Comparison of ENCODE assay signal across 10 cellular contexts in genomic region chr20:11918280-11918952, GRCh38. TPM values are rescaled to one million over a fixed set of nuclear protein-coding genes. Genes with fewer than 3 reads are reported as not detected.
DNase-seq lines count a peak whose midpoint lies in the region; ATAC-seq and TF ChIP-seq lines count a peak whose summit lies in the region.
"Had no signal": no experiment of that assay in that cellular context is flagged by ENCODE, and none has a peak within 500 bp of the region (broad histone marks: within the 10 kb centered on the region; RNA-seq: fewer than 3 reads in every experiment).

No MANE protein-coding gene starts in this region.

- peak overlapping the region; percentile 93 for H3K27ac ChIP-seq in right cardiac atrium (ENCODE audit: low read length)

- H3K27me3 Mint-ChIP-seq in HFFc6 (ENCODE audit: insufficient read depth) = no peaks in the 10 kb centered on the region

- H3K27me3 ChIP-seq in right cardiac atrium (ENCODE audit: control insufficient read depth, insufficient read depth) = no peaks in the 10 kb centered on the region
- H3K27me3 ChIP-seq in skeletal muscle satellite cell (ENCODE audit: control insufficient read depth, insufficient read depth, low read length) = no peaks in the 10 kb centered on the region

- peaks cover 35% of the 10 kb centered on the region for H3K4me1 Mint-ChIP-seq in HFFc6 (ENCODE audit: low read depth)

- in situ Hi-C loops in astrocyte of the cerebellum (cut with HindIII; ENCODE audit: low sequenced_read_pairs) = no loop called here

- H3K9ac ChIP-seq in skeletal muscle satellite cell (ENCODE audit: low read depth, low read length) = peak overlapping the region; percentile 12

- H3K9me3 ChIP-seq in right cardiac atrium (ENCODE audit: control insufficient read depth, low read length) (no peaks in the 10 kb centered on the region), skeletal muscle satellite cell (replicated peaks; ENCODE audit: low read length) (no peaks in the 10 kb centered on the region)

- H3K9me3 Mint-ChIP-seq in HFFc6 = no peaks in the 10 kb centered on the region
- H3K9me3 Mint-ChIP-seq: activated naive CD4-positive, alpha-beta T cell treated with anti-CD3 and anti-CD28 coated beads, Interleukin-2, amount 50 U/mL, for 72 hours had no signal

- H3K27ac Mint-ChIP-seq in HFFc6 = peak overlapping the region; percentile 44
- H3K27ac Mint-ChIP-seq: activated naive CD4-positive, alpha-beta T cell treated with anti-CD3 and anti-CD28 coated beads, Interleukin-2, amount 50 U/mL, for 72 hours had no signal

- peaks cover 15% of the 10 kb centered on the region for H3K36me3 ChIP-seq in skeletal muscle satellite cell (ENCODE audit: insufficient read depth, low read length)

- peak; percentile 24 to 45 for ATAC-seq in right cardiac atrium
- no peak for ATAC-seq in GM18517 (IDR thresholded peaks at IDR 0.05; ENCODE audit: unreplicated experiment)

- peak overlapping the region; percentile 86 for H3K4me3 Mint-ChIP-seq in HFFc6

- peaks cover 10% of the 10 kb centered on the region for H3K36me3 Mint-ChIP-seq in HFFc6 (ENCODE audit: low read depth)

- DNase-seq in HFFc6 (no peak), astrocyte of the cerebellum (ENCODE audit: low read depth) (no peak), right cardiac atrium (no peak), T-helper 1 cell (no peak), Ammon's horn (ENCODE audit: low spot score) (no peak), NCI-H446 treated with DMSO at 0.1 percent for 48 hours (lab: John Stamatoyannopoulos, UW) (no peak)
- DNase-seq: stimulated activated CD4-positive, alpha-beta T cell treated with anti-CD3 and anti-CD28 coated beads, Interleukin-4, amount 100 ng/mL, for 4 hours had no signal

- H3K4me2 ChIP-seq in skeletal muscle satellite cell (ENCODE audit: low read length) = peak overlapping the region; percentile 65

- H3K4me3 ChIP-seq in astrocyte of the cerebellum (ENCODE audit: low read depth, low read length) (peak overlapping the region; percentile 27), right cardiac atrium (ENCODE audit: low read length) (peak overlapping the region; percentile 94), skeletal muscle satellite cell (ENCODE audit: low read length) (peak overlapping the region; percentile 48)

- intact Hi-C loops in right cardiac atrium (cut with DNase I) = no loop called here

- H3K4me1 ChIP-seq in right cardiac atrium (ENCODE audit: control insufficient read depth, insufficient read depth, low read length) (peaks cover 10% of the 10 kb centered on the region), skeletal muscle satellite cell (ENCODE audit: control insufficient read depth, insufficient read depth, low read length) (peaks cover 18% of the 10 kb centered on the region)

- no peak for TF ChIP-seq CTCF in HFFc6 (IDR thresholded peaks at IDR 0.05)
- no peak for TF ChIP-seq CTCF in astrocyte of the cerebellum (IDR thresholded peaks at IDR 0.05; ENCODE audit: low read depth, low read length, missing control alignments)

- WGBS in right cardiac atrium = 7% methylated on average over 6 of the region's 6 CpGs

RNA-seq across cellular contexts. Expression of gene BTBD3, which starts 0.7 kb away (rescaled TPM):
- 10 to 100 TPM; 26.1 to 32.2 (median 29.5) TPM for total RNA-seq in HFFc6 (2021; fragmentation: NEBNext Ultra II Directional; extraction: Animal tissue kit (Norgen Biotek cat#: 25700))
- total RNA-seq in right cardiac atrium = 10 to 100 TPM; 24.2 to 34.5 (median 27.8) TPM
- polyA plus RNA-seq in right cardiac atrium = 8.7 TPM
- 12.9 and 16.8 TPM in 2 replicates for total RNA-seq in skeletal muscle satellite cell (2012; rRNA removed)

Comparison
In these comparisons a context has a peak if more than half of its experiments do, and no peak if none do; other contexts are left out.
1. H3K4me3 ChIP-seq: peak in every context shown above with its lines; median percentile 94 in right cardiac atrium; 48 in skeletal muscle satellite cell; 27 in astrocyte of the cerebellum.